11 cellular contexts compared by ENCODE assay signal in genomic region chr7:133714654-133715053, GRCh38.
"Had no signal": no experiment of that assay in that cellular context is flagged by ENCODE, and none has a peak within 500 bp of the region (broad histone marks: within the 10 kb centered on the region; RNA-seq: fewer than 3 reads in every experiment).

No MANE protein-coding gene starts in this region.

- ATAC-seq: GM23338, HCT116 had no signal

- H3K36me3 ChIP-seq: HAP-1 had no signal

- H3K4me2 ChIP-seq: GM23338 had no signal

- H3K4me1 Mint-ChIP-seq: GM23338, H9 had no signal

- FAIRE-seq: H1, H54 had no signal

- H3K27ac ChIP-seq: GM23248 had no signal

- H2AFZ ChIP-seq: GM23248, GM23338 had no signal

- H3K4me3 ChIP-seq: GM23248, GM23338, HAP-1 had no signal

- H3K9ac ChIP-seq: GM23248 had no signal

- H3K9me3 ChIP-seq: HAP-1 had no signal

- DNase-seq: GM23248, GOT3, H7, H9, HCEC 1CT, HFFc6 had no signal

- H3K4me3 Mint-ChIP-seq: GM23338, H9, HFFc6 had no signal

- H3K27ac Mint-ChIP-seq: GM23338, H9, HFFc6 had no signal

- H3K4me1 ChIP-seq: HAP-1 had no signal
